21 cellular contexts compared by ENCODE assay signal in genomic region chr1:157352216-157352615, GRCh38.
A peak's percentile ranks its signal among the peaks of the same experiment; 100 is the strongest.
DNase-seq lines count a peak whose midpoint lies in the region; ATAC-seq, FAIRE-seq and TF ChIP-seq lines count a peak whose summit lies in the region.
"Had no signal": no experiment of that assay in that cellular context is flagged by ENCODE, and none has a peak within 500 bp of the region (broad histone marks: within the 10 kb centered on the region; RNA-seq: fewer than 3 reads in every experiment).

No MANE protein-coding gene starts in this region.

- no peak overlapping the region for H4K91ac ChIP-seq in trophoblast cell (ENCODE audit: low read depth, low read length)

- H3K4me3 ChIP-seq in K562 (no peak overlapping the region), trophoblast cell (ENCODE audit: low read depth, low read length) (no peak overlapping the region)
- H3K4me3 ChIP-seq: A549; BLaER1 treated with 17β-estradiol and CSF1 and Interleukin-3, amounts not matched to agents 10 nM and 100 nM had no signal

- no peaks in the 10 kb centered on the region for H3K36me3 Mint-ChIP-seq in T-cell
- H3K36me3 Mint-ChIP-seq: CD8-positive, alpha-beta T cell had no signal

- H3K4me1 Mint-ChIP-seq in T-cell = no peaks in the 10 kb centered on the region
- H3K4me1 Mint-ChIP-seq: B cell had no signal

- no peak overlapping the region for H2BK5ac ChIP-seq in trophoblast cell (ENCODE audit: low read depth, low read length, poor library complexity)

- TF ChIP-seq CTCF in K562 (IDR thresholded peaks at IDR 0.05 in 2 of 3, conservative IDR thresholded peaks at IDR 0.05 in 1 of 3; ENCODE audit: insufficient read depth in 2 of 3, low read depth in 1 of 3, low read length in 3 of 3) = no peak

- POLR2A ChIA-PET in K562 (lab: Yijun Ruan, JAX) (interaction anchor here (0.5 to 0.6 kb wide), 2 partner anchors 9 to 161 kb away, joined by 3 to 4 read pairs; no protein-coding TSS in a partner anchor), T-cell (lab: Charles Lee) (no interaction called here)

- ATAC-seq in K562 (no peak), T-cell (replicated peaks in 1 of 4) (no peak)
- ATAC-seq: A549; CD8-positive, alpha-beta T cell had no signal

- WGBS in K562 (ENCODE audit: insufficient coverage, low coverage, missing lambda C conversion rate) = 23% methylated on average over 3 of the region's 3 CpGs
- no CpG with 5 or more reads among the region's 3 CpGs for WGBS in trophoblast cell (ENCODE audit: extremely low coverage, insufficient coverage, insufficient read length)

- H3K4me3 Mint-ChIP-seq in T-cell = no peak overlapping the region
- H3K4me3 Mint-ChIP-seq: B cell; CD4-positive, alpha-beta T cell; CD8-positive, alpha-beta T cell had no signal

- H3K23ac ChIP-seq in trophoblast cell (ENCODE audit: low read length) = no peak overlapping the region

- in situ Hi-C loops in K562 (cut with MboI) = no loop called here

- FAIRE-seq in K562 (lab: Jason Lieb, UNC) = no peak
- FAIRE-seq: A549, D721Med, G401.6, GM12891, GM19239 had no signal

- H3K36me3 ChIP-seq in K562 (ENCODE audit: control insufficient read depth, insufficient read depth, low read length) (no peaks in the 10 kb centered on the region), trophoblast cell (ENCODE audit: control insufficient read depth in 1 of 2, insufficient read depth in 2 of 2, low read length in 2 of 2) (no peaks in the 10 kb centered on the region)
- H3K36me3 ChIP-seq: BLaER1 treated with 17β-estradiol and CSF1 and Interleukin-3, amounts not matched to agents 10 nM and 100 nM had no signal

- no peak overlapping the region for H3K14ac ChIP-seq in trophoblast cell (ENCODE audit: low read length)

- intact Hi-C loops in K562 (cut with micrococcal nuclease) = no loop called here

- H3K79me2 ChIP-seq in K562 (ENCODE audit: control insufficient read depth, insufficient read depth, low read length) (no peaks in the 10 kb centered on the region), trophoblast cell (ENCODE audit: control insufficient read depth, insufficient read depth, low read length, poor library complexity) (no peaks in the 10 kb centered on the region)

- no peaks in the 10 kb centered on the region for H3K79me1 ChIP-seq in trophoblast cell (ENCODE audit: low read length)

- TF ChIP-seq RAD21 in K562 (CRISPR knock-in tag; conservative IDR thresholded peaks at IDR 0.05 in 1 of 2, IDR thresholded peaks at IDR 0.05 in 1 of 2) = no peak

- H2AFZ ChIP-seq in K562 (ENCODE audit: low read depth, low read length) (peak overlapping the region; percentile 33; the same call in 1 of the 2 replicates), trophoblast cell (ENCODE audit: insufficient read depth, low read length, poor library complexity) (no peak overlapping the region)

- no peak overlapping the region for H3K4ac ChIP-seq in trophoblast cell (ENCODE audit: low read depth, low read length)

- H3K4me2 ChIP-seq in K562 (ENCODE audit: insufficient read depth, low read length) = no peak overlapping the region
- H3K4me2 ChIP-seq in trophoblast cell (ENCODE audit: low read length) = no peak overlapping the region
- H3K4me2 ChIP-seq: A549; BLaER1 treated with 17β-estradiol and CSF1 and Interleukin-3, amounts not matched to agents 10 nM and 100 nM had no signal

- peaks cover 25 to 37% of the 10 kb centered on the region in 2 donors for H3K27me3 Mint-ChIP-seq in T-cell

- no peak for TF ChIP-seq EP300 in K562 (IDR thresholded peaks at IDR 0.05; ENCODE audit: low read length)

- H3K27ac ChIP-seq in K562 (ENCODE audit: extremely low read depth, low read depth, low read length) (no peak overlapping the region), trophoblast cell (ENCODE audit: low read depth, low read length) (no peak overlapping the region)
- H3K27ac ChIP-seq: 22Rv1; A549; BLaER1 treated with 17β-estradiol and CSF1 and Interleukin-3, amounts not matched to agents 10 nM and 100 nM; C4-2B had no signal

- CTCF ChIA-PET in K562 (lab: Yijun Ruan, JAX; ENCODE audit: low intra/inter-chr PET ratio) = no interaction called here
- CTCF ChIA-PET in T-cell (lab: Charles Lee) = no interaction called here

- DNase-seq in NCI-H2029 (lab: John Stamatoyannopoulos, UW) = peak; percentile 7
- no peak for DNase-seq in K562 (ENCODE audit: extremely low read depth in 1 of 4, low spot score in 3 of 4)
- peak; percentile 19 to 83 for DNase-seq in trophoblast cell
- no peak for DNase-seq in T-cell
- DNase-seq in OCI-M1 (lab: John Stamatoyannopoulos, UW) = no peak
- DNase-seq: AML-193; Caco-2; Calu3; CD4-positive, alpha-beta T cell; CD8-positive, alpha-beta T cell; DMS79 treated with DMSO at 0.1 percent for 48 hours; GF-D8 had no signal

- no peaks in the 10 kb centered on the region for H3K9me3 Mint-ChIP-seq in T-cell
- H3K9me3 Mint-ChIP-seq: CD8-positive, alpha-beta T cell had no signal

- H3K27ac Mint-ChIP-seq in T-cell = no peak overlapping the region
- H3K27ac Mint-ChIP-seq: B cell; CD4-positive, alpha-beta T cell; CD8-positive, alpha-beta T cell had no signal

- no peaks in the 10 kb centered on the region for H3K9me1 ChIP-seq in K562 (ENCODE audit: control insufficient read depth, insufficient read depth, low read length)

- TF ChIP-seq POLR2A in K562 (conservative IDR thresholded peaks at IDR 0.05) = no peak

- H3K9ac ChIP-seq in K562 (ENCODE audit: insufficient read depth in 1 of 2, low read depth in 2 of 2, low read length in 2 of 2) (no peak overlapping the region), trophoblast cell (ENCODE audit: low read length) (no peak overlapping the region)
- H3K9ac ChIP-seq: BLaER1 treated with 17β-estradiol and CSF1 and Interleukin-3, amounts not matched to agents 10 nM and 100 nM had no signal

- BruUV-seq in K562 (replicated peaks; lab: Mats Ljungman, UMichigan) = no TSS peak

- H2BK120ac ChIP-seq in trophoblast cell (ENCODE audit: insufficient read depth, low read length, poor library complexity) = no peak overlapping the region

- no peak overlapping the region for H2AK5ac ChIP-seq in trophoblast cell (ENCODE audit: low read length)

- H4K20me1 ChIP-seq in K562 (replicated peaks; ENCODE audit: control insufficient read depth, insufficient read depth, low read length) = no peaks in the 10 kb centered on the region
- H4K20me1 ChIP-seq: BLaER1 treated with 17β-estradiol and CSF1 and Interleukin-3, amounts not matched to agents 10 nM and 100 nM had no signal

- H3K9me3 ChIP-seq in K562 (replicated peaks; ENCODE audit: control insufficient read depth, insufficient read depth, low read depth, low read length) (no peaks in the 10 kb centered on the region), trophoblast cell (ENCODE audit: insufficient read depth, low read depth, low read length) (peaks cover 2% of the 10 kb centered on the region)
- H3K9me3 ChIP-seq: A549, Caco-2 had no signal

- H2BK12ac ChIP-seq in trophoblast cell (ENCODE audit: low read length) = no peak overlapping the region

- no peak overlapping the region for H3K18ac ChIP-seq in trophoblast cell (ENCODE audit: low read length)

- H4K8ac ChIP-seq in trophoblast cell (ENCODE audit: low read depth, low read length) = no peak overlapping the region

- peaks cover 2 to 9% of the 10 kb centered on the region in 2 experiments; a peak in 3 of 5 replicates for H3K4me1 ChIP-seq in K562 (replicated peaks in 1 of 2; ENCODE audit: control insufficient read depth in 2 of 2, insufficient read depth in 2 of 2, low read length in 2 of 2)
- H3K4me1 ChIP-seq in trophoblast cell (ENCODE audit: control insufficient read depth in 1 of 2, insufficient read depth in 2 of 2, low read length in 2 of 2) = no peaks in the 10 kb centered on the region
- H3K4me1 ChIP-seq: A549 had no signal

- no peak overlapping the region for H4K12ac ChIP-seq in trophoblast cell (ENCODE audit: low read depth, low read length)

- H3K27me3 ChIP-seq in K562 (ENCODE audit: control insufficient read depth in 2 of 2, insufficient read depth in 2 of 2, low read length in 2 of 2) (no peaks in the 10 kb centered on the region), trophoblast cell (ENCODE audit: insufficient read depth, low read length) (no peaks in the 10 kb centered on the region)
- H3K27me3 ChIP-seq: BLaER1 treated with 17β-estradiol and CSF1 and Interleukin-3, amounts not matched to agents 10 nM and 100 nM had no signal

TF ChIP-seq in K562, 482 proteins besides CTCF, POLR2A, EP300 and RAD21 (continues in another document):
- TF ChIP-seq TAF9B (IDR thresholded peaks at IDR 0.05; ENCODE audit: partially characterized antibody) = no peak
- no peak for TF ChIP-seq SRSF7 (optimal IDR thresholded peaks at IDR 0.05; ENCODE audit: low read depth, low read length)
- no peak for TF ChIP-seq NFE2L1 (tag; IDR thresholded peaks at IDR 0.05; ENCODE audit: borderline replicate concordance, low read depth)
- TF ChIP-seq TCF7L2 (IDR thresholded peaks at IDR 0.05; ENCODE audit: low read depth, low read length) = no peak
- no peak for TF ChIP-seq RBM15 (IDR thresholded peaks at IDR 0.05; ENCODE audit: insufficient read depth, low read length)
- TF ChIP-seq, protein P1, sequence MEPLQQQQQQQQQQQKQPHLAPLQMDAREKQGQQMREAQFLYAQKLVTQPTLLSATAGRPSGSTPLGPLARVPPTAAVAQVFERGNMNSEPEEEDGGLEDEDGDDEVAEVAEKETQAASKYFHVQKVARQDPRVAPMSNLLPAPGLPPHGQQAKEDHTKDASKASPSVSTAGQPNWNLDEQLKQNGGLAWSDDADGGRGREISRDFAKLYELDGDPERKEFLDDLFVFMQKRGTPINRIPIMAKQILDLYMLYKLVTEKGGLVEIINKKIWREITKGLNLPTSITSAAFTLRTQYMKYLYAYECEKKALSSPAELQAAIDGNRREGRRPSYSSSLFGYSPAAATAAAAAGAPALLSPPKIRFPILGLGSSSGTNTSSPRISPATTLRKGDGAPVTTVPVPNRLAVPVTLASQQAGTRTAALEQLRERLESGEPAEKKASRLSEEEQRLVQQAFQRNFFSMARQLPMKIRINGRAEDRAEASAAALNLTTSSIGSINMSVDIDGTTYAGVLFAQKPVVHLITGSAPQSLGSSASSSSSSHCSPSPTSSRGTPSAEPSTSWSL (CRISPR knock-in tag; IDR thresholded peaks at IDR 0.05; ENCODE audit: borderline replicate concordance) = no peak
- TF ChIP-seq DNMT1 (IDR thresholded peaks at IDR 0.05) = no peak

Comparison
In these comparisons a context has a peak if more than half of its experiments do, and no peak if none do; other contexts are left out.
1. DNase-seq: peak in NCI-H2029 (single experiment) and trophoblast cell (2 of 2); none in K562 (0 of 4), T-cell (0 of 34) and OCI-M1 (single experiment).